ENCODE assay signal across 15 cellular contexts in genomic region chr16:69465881-69466280, GRCh38. TPM values are rescaled to one million over a fixed set of nuclear protein-coding genes. Genes with fewer than 3 reads are reported as not detected.
A peak's percentile ranks its signal among the peaks of the same experiment; 100 is the strongest.
DNase-seq lines count a peak whose midpoint lies in the region; ATAC-seq and TF ChIP-seq lines count a peak whose summit lies in the region.
"Had no signal": no experiment of that assay in that cellular context is flagged by ENCODE, and none has a peak within 500 bp of the region (broad histone marks: within the 10 kb centered on the region; RNA-seq: fewer than 3 reads in every experiment).

No MANE protein-coding gene starts in this region.

- H3K4me3 ChIP-seq in BLaER1 treated with 17β-estradiol and CSF1 and Interleukin-3, amounts not matched to agents 10 nM and 100 nM, result no peak overlapping the region
- no peak overlapping the region for H3K4me3 ChIP-seq in Caco-2 (ENCODE audit: low read depth, low read length)
- H3K4me3 ChIP-seq: esophagus squamous epithelium, SK-N-MC, upper lobe of right lung had no signal

- H4K20me1 ChIP-seq in BLaER1 treated with 17β-estradiol and CSF1 and Interleukin-3, amounts not matched to agents 10 nM and 100 nM, result peaks cover 0 to 99% (median 29%) of the 10 kb centered on the region in 11 experiments; a peak in 16 of 22 replicates

- intact Hi-C loops in Caco-2 (cut with micrococcal nuclease; ENCODE audit: unreplicated experiment), result loop anchor here (1.0 to 2.0 kb wide), 6 partner anchors 21 to 101 kb away; partner anchors contain the start of gene CYB5B

- no peak for DNase-seq in Caco-2
- DNase-seq in mesothelial cell of epicardium (ENCODE audit: low spot score in 2 of 2, unreplicated experiment in 2 of 2), result no peak
- DNase-seq in anterior cingulate cortex (lab: John Stamatoyannopoulos, UW), result no peak
- no peak for DNase-seq in activated naive CD4-positive, alpha-beta T cell treated with anti-CD3 and anti-CD28 coated beads, Interleukin-2, amount 10 ng/mL, durations not matched to agents 7 days and 5 days
- no peak for DNase-seq in iPS-NIHi7 (ENCODE audit: extremely low spot score)
- DNase-seq: activated T-cell treated with anti-CD3 and anti-CD28 coated beads, Interleukin-2, amount 50 U/mL, for 48 hours; esophagus squamous epithelium; GF-D8; naive thymus-derived CD8-positive, alpha-beta T cell; right cardiac atrium; upper lobe of right lung had no signal

- no peak for ATAC-seq in activated T-helper 17 cell treated with anti-CD3 and anti-CD28 coated beads, Interleukin-2, amount 50 U/mL, for 72 hours (replicated peaks)
- ATAC-seq in GM19455 (IDR thresholded peaks at IDR 0.05; ENCODE audit: unreplicated experiment), result no peak
- ATAC-seq: naive thymus-derived CD8-positive, alpha-beta T cell; right cardiac atrium had no signal

- no peak overlapping the region for H3K9ac ChIP-seq in BLaER1 treated with 17β-estradiol and CSF1 and Interleukin-3, amounts not matched to agents 10 nM and 100 nM

- CTCF ChIA-PET in Caco-2 (lab: Charles Lee), result interaction anchor here (1.5 to 2.0 kb wide), 3 partner anchors 62 to 69 kb away, joined by 5 to 15 read pairs (median 13); no protein-coding TSS in a partner anchor
- CTCF ChIA-PET in activated naive CD4-positive, alpha-beta T cell treated with anti-CD3 and anti-CD28 coated beads, Interleukin-2, amount 10 ng/mL, durations not matched to agents 7 days and 5 days (lab: Charles Lee), result interaction anchor here (1.0 kb wide), 1 partner anchor 73 kb away, joined by 3 read pairs; no protein-coding TSS in a partner anchor

- TF ChIP-seq CTCF in Caco-2 (IDR thresholded peaks at IDR 0.05; ENCODE audit: insufficient read depth in 1 of 2, low read depth in 1 of 2, low read length in 1 of 2, severe bottlenecking in 1 of 2, unreplicated experiment in 1 of 2) (no peak), mesothelial cell of epicardium (IDR thresholded peaks at IDR 0.05; ENCODE audit: unreplicated experiment) (no peak)

- H3K4me1 Mint-ChIP-seq in Caco-2 (ENCODE audit: low read depth, unreplicated experiment) (peaks cover 48% of the 10 kb centered on the region), mesothelial cell of epicardium (peaks cover 27% of the 10 kb centered on the region)
- peaks cover 33% of the 10 kb centered on the region for H3K4me1 Mint-ChIP-seq in activated T-helper 17 cell treated with anti-CD3 and anti-CD28 coated beads, Interleukin-2, amount 50 U/mL, for 72 hours
- H3K4me1 Mint-ChIP-seq in activated naive CD4-positive, alpha-beta T cell treated with anti-CD3 and anti-CD28 coated beads, Interleukin-2, amount 10 ng/mL, durations not matched to agents 7 days and 5 days, result peaks cover 40% of the 10 kb centered on the region

- H3K9me3 Mint-ChIP-seq in Caco-2 (ENCODE audit: unreplicated experiment) (no peaks in the 10 kb centered on the region), mesothelial cell of epicardium (no peaks in the 10 kb centered on the region)
- H3K9me3 Mint-ChIP-seq in activated T-helper 17 cell treated with anti-CD3 and anti-CD28 coated beads, Interleukin-2, amount 50 U/mL, for 72 hours, result no peaks in the 10 kb centered on the region
- H3K9me3 Mint-ChIP-seq in activated naive CD4-positive, alpha-beta T cell treated with anti-CD3 and anti-CD28 coated beads, Interleukin-2, amount 10 ng/mL, durations not matched to agents 7 days and 5 days, result no peaks in the 10 kb centered on the region
- H3K9me3 Mint-ChIP-seq: naive thymus-derived CD8-positive, alpha-beta T cell had no signal

- peak overlapping the region in 8 of 11 experiments; percentile 58 to 81 (median 68); a peak in 11 of 22 replicates for H3K4me2 ChIP-seq in BLaER1 treated with 17β-estradiol and CSF1 and Interleukin-3, amounts not matched to agents 10 nM and 100 nM

- H3K27ac ChIP-seq in BLaER1 treated with 17β-estradiol and CSF1 and Interleukin-3, amounts not matched to agents 10 nM and 100 nM, result no peak overlapping the region
- H3K27ac ChIP-seq: SK-N-MC, upper lobe of right lung had no signal

- H3K4me1 ChIP-seq in BLaER1 treated with 17β-estradiol and CSF1 and Interleukin-3, amounts not matched to agents 10 nM and 100 nM, result peaks cover 53 to 75% (median 63%) of the 10 kb centered on the region in 10 experiments
- peaks cover 50% of the 10 kb centered on the region for H3K4me1 ChIP-seq in Caco-2

- peaks cover 0 to 67% (median 0%) of the 10 kb centered on the region in 11 experiments; a peak in 8 of 22 replicates for H3K27me3 ChIP-seq in BLaER1 treated with 17β-estradiol and CSF1 and Interleukin-3, amounts not matched to agents 10 nM and 100 nM
- H3K27me3 ChIP-seq in Caco-2 (replicated peaks; ENCODE audit: control insufficient read depth, insufficient read depth, low read length), result no peaks in the 10 kb centered on the region
- H3K27me3 ChIP-seq: esophagus squamous epithelium, upper lobe of right lung had no signal

- no TSS peak for BruUV-seq in Caco-2 (replicated peaks; lab: Mats Ljungman, UMichigan)

- peaks cover 78% of the 10 kb centered on the region for H3K36me3 Mint-ChIP-seq in Caco-2 (ENCODE audit: insufficient read depth, unreplicated experiment)
- H3K36me3 Mint-ChIP-seq in activated T-helper 17 cell treated with anti-CD3 and anti-CD28 coated beads, Interleukin-2, amount 50 U/mL, for 72 hours (ENCODE audit: low read depth), result peaks cover 39% of the 10 kb centered on the region
- H3K36me3 Mint-ChIP-seq in mesothelial cell of epicardium, result peaks cover 19% of the 10 kb centered on the region
- peaks cover 41% of the 10 kb centered on the region for H3K36me3 Mint-ChIP-seq in activated naive CD4-positive, alpha-beta T cell treated with anti-CD3 and anti-CD28 coated beads, Interleukin-2, amount 10 ng/mL, durations not matched to agents 7 days and 5 days

- H3K4me3 Mint-ChIP-seq in Caco-2 (ENCODE audit: unreplicated experiment) (no peak overlapping the region), mesothelial cell of epicardium (no peak overlapping the region)
- peak overlapping the region; percentile 54 for H3K4me3 Mint-ChIP-seq in activated T-helper 17 cell treated with anti-CD3 and anti-CD28 coated beads, Interleukin-2, amount 50 U/mL, for 72 hours
- no peak overlapping the region for H3K4me3 Mint-ChIP-seq in activated naive CD4-positive, alpha-beta T cell treated with anti-CD3 and anti-CD28 coated beads, Interleukin-2, amount 10 ng/mL, durations not matched to agents 7 days and 5 days

- POLR2A ChIA-PET in Caco-2 (lab: Charles Lee), result no interaction called here

- H3K36me3 ChIP-seq in BLaER1 treated with 17β-estradiol and CSF1 and Interleukin-3, amounts not matched to agents 10 nM and 100 nM, result peaks cover 26 to 51% (median 33%) of the 10 kb centered on the region in 11 experiments
- H3K36me3 ChIP-seq in Caco-2 (ENCODE audit: control insufficient read depth, insufficient read depth, low read length), result peaks cover 4% of the 10 kb centered on the region

- H3K27me3 Mint-ChIP-seq in Caco-2 (ENCODE audit: insufficient read depth, unreplicated experiment), result no peaks in the 10 kb centered on the region
- H3K27me3 Mint-ChIP-seq in activated T-helper 17 cell treated with anti-CD3 and anti-CD28 coated beads, Interleukin-2, amount 50 U/mL, for 72 hours, result no peaks in the 10 kb centered on the region
- no peaks in the 10 kb centered on the region for H3K27me3 Mint-ChIP-seq in mesothelial cell of epicardium (ENCODE audit: low read depth)
- H3K27me3 Mint-ChIP-seq in activated naive CD4-positive, alpha-beta T cell treated with anti-CD3 and anti-CD28 coated beads, Interleukin-2, amount 10 ng/mL, durations not matched to agents 7 days and 5 days, result no peaks in the 10 kb centered on the region
- H3K27me3 Mint-ChIP-seq: naive thymus-derived CD8-positive, alpha-beta T cell had no signal

- 0 out of 22 replicates have a peak, but pooled peaks cover 0 to 4% (median 0%) of the 10 kb centered on the region in 11 experiments for H3K9me3 ChIP-seq in BLaER1 treated with 17β-estradiol and CSF1 and Interleukin-3, amounts not matched to agents 10 nM and 100 nM (replicated peaks in 1 of 11)
- H3K9me3 ChIP-seq in Caco-2, result no peaks in the 10 kb centered on the region
- H3K9me3 ChIP-seq: esophagus squamous epithelium, upper lobe of right lung had no signal

- H3K27ac Mint-ChIP-seq in Caco-2 (ENCODE audit: unreplicated experiment) (peak overlapping the region; percentile 76), mesothelial cell of epicardium (peak overlapping the region; percentile 84)
- H3K27ac Mint-ChIP-seq in activated T-helper 17 cell treated with anti-CD3 and anti-CD28 coated beads, Interleukin-2, amount 50 U/mL, for 72 hours, result peak overlapping the region; percentile 23
- no peak overlapping the region for H3K27ac Mint-ChIP-seq in activated naive CD4-positive, alpha-beta T cell treated with anti-CD3 and anti-CD28 coated beads, Interleukin-2, amount 10 ng/mL, durations not matched to agents 7 days and 5 days

RNA-seq across cellular contexts. Expression of gene CYB5B, which starts 41.5 kb away (rescaled TPM):
- 355 TPM in 2 replicates for total RNA-seq in Caco-2 (2022)
- total RNA-seq in activated T-helper 17 cell treated with anti-CD3 and anti-CD28 coated beads, Interleukin-2, amount 50 U/mL, for 72 hours, result 100 to 1,000 TPM in 1 of 2 donors, 10 to 100 TPM in 1; 93.9 to 152 TPM
- 96.6 to 102 TPM (median 101 TPM) in 3 replicates for total RNA-seq in mesothelial cell of epicardium
